In genomic region chr13:32988588-32989256, GRCh38 we compare ENCODE assay signal across 14 cellular contexts. TPM values are rescaled to one million over a fixed set of nuclear protein-coding genes. Genes with fewer than 3 reads are reported as not detected.
DNase-seq lines count a peak whose midpoint lies in the region; ATAC-seq and TF ChIP-seq lines count a peak whose summit lies in the region.
"Had no signal": no experiment of that assay in that cellular context is flagged by ENCODE, and none has a peak within 500 bp of the region (broad histone marks: within the 10 kb centered on the region; RNA-seq: fewer than 3 reads in every experiment).

No MANE protein-coding gene starts in this region.

- CTCF ChIA-PET in SK-N-SH (lab: Yijun Ruan, JAX), result interaction anchor here (0.6 kb wide), 1 partner anchor 17 kb away, joined by 3 read pairs; no protein-coding TSS in a partner anchor

- no peaks in the 10 kb centered on the region for H3K27me3 ChIP-seq in heart right ventricle
- H3K27me3 ChIP-seq in right cardiac atrium (ENCODE audit: control insufficient read depth, insufficient read depth), result no peaks in the 10 kb centered on the region
- H3K27me3 ChIP-seq in SK-N-SH (ENCODE audit: insufficient read depth), result no peaks in the 10 kb centered on the region

- H3K36me3 ChIP-seq in heart right ventricle, result no peaks in the 10 kb centered on the region
- no peaks in the 10 kb centered on the region for H3K36me3 ChIP-seq in SK-N-SH (replicated peaks in 1 of 2; ENCODE audit: control insufficient read depth in 1 of 2, insufficient read depth in 2 of 2, low read length in 1 of 2)

- H3K4me1 ChIP-seq in heart right ventricle (peaks cover 0 to 21% (median 4%) of the 10 kb centered on the region in 9 donors), right cardiac atrium (ENCODE audit: control insufficient read depth, insufficient read depth, low read length) (peaks cover 2% of the 10 kb centered on the region), SK-N-SH (ENCODE audit: control insufficient read depth in 1 of 2, insufficient read depth in 2 of 2, low read depth in 1 of 2, low read length in 1 of 2) (no peaks in the 10 kb centered on the region; a peak in 1 of 4 replicates)

- intact Hi-C loops in heart right ventricle (cut with DNase I) (no loop called here), right cardiac atrium (cut with DNase I) (no loop called here)

- H3F3A ChIP-seq in SK-N-SH (replicated peaks; ENCODE audit: insufficient read depth), result no peaks in the 10 kb centered on the region

- no peaks in the 10 kb centered on the region for H4K20me1 ChIP-seq in SK-N-SH (ENCODE audit: insufficient read depth)

- TF ChIP-seq CTCF in heart right ventricle (IDR thresholded peaks at IDR 0.05), result no peak
- TF ChIP-seq CTCF in coronary artery (IDR thresholded peaks at IDR 0.05), result no peak
- TF ChIP-seq CTCF in SK-N-SH (IDR thresholded peaks at IDR 0.05), result no peak

- no peaks in the 10 kb centered on the region for H3K79me2 ChIP-seq in SK-N-SH (ENCODE audit: insufficient read depth)

- POLR2A ChIA-PET in SK-N-SH (lab: Yijun Ruan, JAX), result no interaction called here

- no peak overlapping the region for H3K27ac Mint-ChIP-seq in stimulated activated naive CD8-positive, alpha-beta T cell treated with anti-CD3 and anti-CD28 coated beads, Interleukin-15, amount 100 ng/mL, for 72 hours
- H3K27ac Mint-ChIP-seq: dendritic cell treated with granulocyte-macrophage colony-stimulating factor and Interleukin-4, amounts not matched to agents 40 ng/mL and 50 ng/mL, for 4 days had no signal

- TF ChIP-seq RAD21 in SK-N-SH (IDR thresholded peaks at IDR 0.05; ENCODE audit: low read length), result no peak

- H3K4me2 ChIP-seq in SK-N-SH, result no peak overlapping the region

- H3K4me3 ChIP-seq in heart right ventricle (peak overlapping the region in 7 of 10 donors; percentile 4 to 36 (median 16)), right cardiac atrium (ENCODE audit: low read length) (no peak overlapping the region), coronary artery (peak overlapping the region; percentile 18), SK-N-SH (ENCODE audit: low read depth in 2 of 2, low read length in 1 of 2) (no peak overlapping the region)

- WGBS in heart right ventricle, 2 donors, result 41 to 52% methylated on average over 8 of the region's 8 CpGs
- WGBS in right cardiac atrium, result 33% methylated on average over 8 of the region's 8 CpGs
- WGBS in SK-N-SH (ENCODE audit: low lambda C conversion rate), result 68% methylated on average over 8 of the region's 8 CpGs

- peaks cover 22% of the 10 kb centered on the region for H3K27me3 Mint-ChIP-seq in stimulated activated naive CD8-positive, alpha-beta T cell treated with anti-CD3 and anti-CD28 coated beads, Interleukin-15, amount 100 ng/mL, for 72 hours
- H3K27me3 Mint-ChIP-seq: dendritic cell treated with granulocyte-macrophage colony-stimulating factor and Interleukin-4, amounts not matched to agents 40 ng/mL and 50 ng/mL, for 4 days had no signal

- H3K4me1 Mint-ChIP-seq in stimulated activated naive CD8-positive, alpha-beta T cell treated with anti-CD3 and anti-CD28 coated beads, Interleukin-15, amount 100 ng/mL, for 72 hours, result no peaks in the 10 kb centered on the region

- no peak overlapping the region for H3K9ac ChIP-seq in SK-N-SH

- peak overlapping the region; percentile 36 to 48 for H3K4me3 Mint-ChIP-seq in stimulated activated naive CD8-positive, alpha-beta T cell treated with anti-CD3 and anti-CD28 coated beads, Interleukin-15, amount 100 ng/mL, for 72 hours
- H3K4me3 Mint-ChIP-seq: dendritic cell treated with granulocyte-macrophage colony-stimulating factor and Interleukin-4, amounts not matched to agents 40 ng/mL and 50 ng/mL, for 4 days had no signal

- H3K9me3 ChIP-seq in heart right ventricle, result peaks cover 0 to 5% (median 0%) of the 10 kb centered on the region in 11 donors
- H3K9me3 ChIP-seq in right cardiac atrium (ENCODE audit: control insufficient read depth, low read length), result no peaks in the 10 kb centered on the region
- no peaks in the 10 kb centered on the region for H3K9me3 ChIP-seq in SK-N-SH

- no peak for TF ChIP-seq EP300 in SK-N-SH (IDR thresholded peaks at IDR 0.05; ENCODE audit: borderline replicate concordance in 1 of 2, low read depth in 1 of 2, low read length in 1 of 2)

- no peak overlapping the region for H2AFZ ChIP-seq in SK-N-SH (ENCODE audit: low read depth)

- DNase-seq in heart right ventricle (peak in 1 of 2 donors; percentile 6), right cardiac atrium (no peak), LHCN-M2 (ENCODE audit: low read depth) (peak; percentile 74), coronary artery (ENCODE audit: low spot score) (no peak), NCI-H510A treated with DMSO at 0.1 percent for 48 hours (lab: John Stamatoyannopoulos, UW) (no peak), SK-N-SH (no peak), pons (ENCODE audit: low spot score) (no peak)
- DNase-seq in stimulated activated naive CD8-positive, alpha-beta T cell treated with anti-CD3 and anti-CD28 coated beads, Interleukin-15, amount 100 ng/mL, for 72 hours, result no peak
- DNase-seq: activated CD4-positive, alpha-beta T cell treated with anti-CD3 and anti-CD28 coated beads, Interleukin-2, amount 50 U/mL, for 48 hours; C1 segment of cervical spinal cord; GDM1; GOT3; left cardiac atrium had no signal

- peaks cover 10 to 15% of the 10 kb centered on the region in 2 donors for H3K9me3 Mint-ChIP-seq in stimulated activated naive CD8-positive, alpha-beta T cell treated with anti-CD3 and anti-CD28 coated beads, Interleukin-15, amount 100 ng/mL, for 72 hours
- H3K9me3 Mint-ChIP-seq: dendritic cell treated with granulocyte-macrophage colony-stimulating factor and Interleukin-4, amounts not matched to agents 40 ng/mL and 50 ng/mL, for 4 days had no signal

- ATAC-seq in heart right ventricle, result peak in 5 of 8 donors; percentile 51 to 75 (median 67)
- no peak for ATAC-seq in right cardiac atrium
- no peak for ATAC-seq in stimulated activated naive CD8-positive, alpha-beta T cell treated with anti-CD3 and anti-CD28 coated beads, Interleukin-15, amount 100 ng/mL, for 72 hours

- H3K9me2 ChIP-seq in SK-N-SH, result no peaks in the 10 kb centered on the region

- peak overlapping the region in 2 of 10 donors; percentile 5 to 64 for H3K27ac ChIP-seq in heart right ventricle
- H3K27ac ChIP-seq in right cardiac atrium (ENCODE audit: low read length), result no peak overlapping the region
- H3K27ac ChIP-seq in coronary artery, result no peak overlapping the region
- H3K27ac ChIP-seq in SK-N-SH (ENCODE audit: low read depth in 2 of 2, low read length in 1 of 2), result no peak overlapping the region

TF ChIP-seq in SK-N-SH, 30 proteins besides CTCF, POLR2A, EP300 and RAD21:
- TF ChIP-seq TCF12 (IDR thresholded peaks at IDR 0.05) (no peak), FOXJ3 (CRISPR knock-in tag; IDR thresholded peaks at IDR 0.05) (no peak), CHD2 (IDR thresholded peaks at IDR 0.05; ENCODE audit: low read length, partially characterized antibody) (no peak), MEF2A (IDR thresholded peaks at IDR 0.05; ENCODE audit: borderline replicate concordance, low read depth) (no peak), TEAD4 (IDR thresholded peaks at IDR 0.05; ENCODE audit: borderline replicate concordance, insufficient read depth) (no peak), PBX3 (IDR thresholded peaks at IDR 0.05) (no peak), MAX (IDR thresholded peaks at IDR 0.05; ENCODE audit: low read depth) (no peak), JUND (IDR thresholded peaks at IDR 0.05) (no peak), IRF3 (IDR thresholded peaks at IDR 0.05; ENCODE audit: low read depth, low read length) (no peak)

RNA-seq across cellular contexts. Expression of gene KL, which starts 27.5 kb away (rescaled TPM):
- total RNA-seq in heart right ventricle (1 to 10 TPM in 9 of 10 donors, under 1 TPM in 1; 0.89 to 2.7 (median 1.5) TPM), right cardiac atrium (1 to 10 TPM; 1.3 to 2.7 (median 2.0) TPM), LHCN-M2 (2014; rRNA removed) (not detected in 2 replicates)
- polyA plus RNA-seq in heart right ventricle (under 1 TPM; 0.80 to 0.97 TPM), right cardiac atrium (0.95 TPM), SK-N-SH (2012; rRNA removed) (0.02 TPM in 2 replicates)
- not detected for polyA plus RNA-seq in LHCN-M2 (2012)
- polyA plus RNA-seq in SK-N-SH (2012; cell fraction: cytosol; rRNA removed), result under 0.01 TPM in 1 of 2 replicates, not detected in the other
- polyA plus RNA-seq in SK-N-SH (2012; cell fraction: nucleus; rRNA removed), result 0.02 TPM in 1 of 2 replicates, not detected in the other

Comparison
In these comparisons a context has a peak if more than half of its experiments do, and no peak if none do; other contexts are left out.
1. ATAC-seq: peak in heart right ventricle (5 of 8); none in right cardiac atrium (0 of 2) and stimulated activated naive CD8-positive, alpha-beta T cell treated with anti-CD3 and anti-CD28 coated beads, Interleukin-15, amount 100 ng/mL, for 72 hours (single experiment).
2. H3K4me3 ChIP-seq: peak in heart right ventricle (7 of 10) and coronary artery (single experiment); none in right cardiac atrium (single experiment) and SK-N-SH (0 of 2).